In genomic region chr2:217625475-217626245, GRCh38 we compare ENCODE assay signal across 19 cellular contexts.
DNase-seq lines count a peak whose midpoint lies in the region; ATAC-seq and TF ChIP-seq lines count a peak whose summit lies in the region.
"Had no signal": no experiment of that assay in that cellular context is flagged by ENCODE, and none has a peak within 500 bp of the region (broad histone marks: within the 10 kb centered on the region; RNA-seq: fewer than 3 reads in every experiment).

No MANE protein-coding gene starts in this region.

- ATAC-seq in Right ventricle myocardium inferior, result no peak
- ATAC-seq: right cardiac atrium had no signal

- no peaks in the 10 kb centered on the region for H3K27me3 Mint-ChIP-seq in mesothelial cell of epicardium (ENCODE audit: low read depth)

- no peaks in the 10 kb centered on the region for H3K9me3 Mint-ChIP-seq in mesothelial cell of epicardium

- peaks cover 40% of the 10 kb centered on the region for H3K4me1 Mint-ChIP-seq in mesothelial cell of epicardium

- H3K9me3 ChIP-seq in left ventricle myocardium inferior (replicated peaks), result no peaks in the 10 kb centered on the region
- H3K9me3 ChIP-seq in uterus, result no peaks in the 10 kb centered on the region
- H3K9me3 ChIP-seq: neutrophil, SK-N-SH, thyroid gland had no signal

- H3K27me3 ChIP-seq in left ventricle myocardium inferior (ENCODE audit: low read depth) (no peaks in the 10 kb centered on the region), uterus (no peaks in the 10 kb centered on the region)
- H3K27me3 ChIP-seq: neutrophil, thyroid gland had no signal

- no peak overlapping the region for H3K4me3 ChIP-seq in left ventricle myocardium inferior
- H3K4me3 ChIP-seq in coronary artery, result no peak overlapping the region
- H3K4me3 ChIP-seq in uterus, result no peak overlapping the region
- H3K4me3 ChIP-seq: thyroid gland had no signal

- no peak for TF ChIP-seq CTCF in left ventricle myocardium inferior (IDR thresholded peaks at IDR 0.05; ENCODE audit: borderline replicate concordance)
- TF ChIP-seq CTCF in coronary artery (IDR thresholded peaks at IDR 0.05), result no peak
- TF ChIP-seq CTCF in mesothelial cell of epicardium (IDR thresholded peaks at IDR 0.05; ENCODE audit: unreplicated experiment), result no peak
- peak in 1 of 4 experiments; percentile 9 for TF ChIP-seq CTCF in uterus (IDR thresholded peaks at IDR 0.05)

- in situ Hi-C loops in KBM-7 (cut with MboI; ENCODE audit: low pct_unique_long_range_greater_than_20kb, low sequenced_read_pairs), result no loop called here

- no peaks in the 10 kb centered on the region for H3K36me3 ChIP-seq in left ventricle myocardium inferior
- no peaks in the 10 kb centered on the region for H3K36me3 ChIP-seq in uterus
- H3K36me3 ChIP-seq: neutrophil, thyroid gland had no signal

- H3K27ac Mint-ChIP-seq in mesothelial cell of epicardium, result peak overlapping the region; percentile 51

- no peak for DNase-seq in left ventricle myocardium inferior
- no peak for DNase-seq in Right ventricle myocardium inferior (ENCODE audit: missing footprints)
- peak; percentile 9 for DNase-seq in coronary artery (ENCODE audit: low spot score)
- DNase-seq in mesothelial cell of epicardium (ENCODE audit: low spot score in 2 of 2, unreplicated experiment in 2 of 2), result no peak
- DNase-seq in uterus, result peak; percentile 52 to 72
- DNase-seq in NCI-H345 treated with DMSO at 0.1 percent for 48 hours (lab: John Stamatoyannopoulos, UW; ENCODE audit: unreplicated experiment), result no peak
- no peak for DNase-seq in NCI-H345 (lab: John Stamatoyannopoulos, UW)
- DNase-seq in KBM-7, result no peak
- DNase-seq: activated CD4-positive, alpha-beta T cell treated with anti-CD3 and anti-CD28 coated beads, Interleukin-2, amount 50 U/mL, for 4 hours; amniotic stem cell; erythroblast; mammary epithelial cell; NCI-H1930; NCI-H524 treated with DMSO at 0.1 percent for 48 hours; right cardiac atrium; SK-N-SH; stimulated activated CD4-positive, alpha-beta T cell treated with anti-CD3 and anti-CD28 coated beads, Interleukin-4, amount 100 ng/mL, for 1 hour; thyroid gland had no signal

- no peak overlapping the region for H3K4me3 Mint-ChIP-seq in mesothelial cell of epicardium

- H3K27ac ChIP-seq in left ventricle myocardium inferior (replicated peaks) (peak overlapping the region; percentile 36), coronary artery (no peak overlapping the region), uterus (peak overlapping the region; percentile 62 to 63)
- H3K27ac ChIP-seq: neutrophil, thyroid gland had no signal

- peaks cover 48% of the 10 kb centered on the region for H3K4me1 ChIP-seq in left ventricle myocardium inferior
- H3K4me1 ChIP-seq in uterus, result peaks cover 0 to 6% of the 10 kb centered on the region in 2 donors

- TF ChIP-seq POLR2A in uterus (IDR thresholded peaks at IDR 0.05), result no peak

- intact Hi-C loops in left ventricle myocardium inferior (cut with micrococcal nuclease) (no loop called here), Right ventricle myocardium inferior (cut with DNase I) (no loop called here), uterus (cut with DNase I; ENCODE audit: low total_unique reads) (no loop called here)

- H3K36me3 Mint-ChIP-seq in mesothelial cell of epicardium, result no peaks in the 10 kb centered on the region

Comparison
In these comparisons a context has a peak if more than half of its experiments do, and no peak if none do; other contexts are left out.
1. DNase-seq: peak in coronary artery (single experiment) and uterus (2 of 2); none in left ventricle myocardium inferior (single experiment), Right ventricle myocardium inferior (single experiment), mesothelial cell of epicardium (0 of 2), NCI-H345 treated with DMSO at 0.1 percent for 48 hours (single experiment), NCI-H345 (single experiment) and KBM-7 (single experiment).
2. H3K27ac ChIP-seq: peak in left ventricle myocardium inferior (single experiment) and uterus (2 of 2); none in coronary artery (0 of 2).